ENCODE assay signal across 27 cellular contexts in genomic region chr7:150918378-150918777, GRCh38. TPM values are rescaled to one million over a fixed set of nuclear protein-coding genes. Genes with fewer than 3 reads are reported as not detected.
"Had no signal": no experiment of that assay in that cellular context is flagged by ENCODE, and none has a peak within 500 bp of the region (broad histone marks: within the 10 kb centered on the region; RNA-seq: fewer than 3 reads in every experiment).

No MANE protein-coding gene starts in this region.

- H3K27ac ChIP-seq: brain microvascular endothelial cell had no signal

- ATAC-seq: activated T-cell treated with anti-CD3 and anti-CD28 coated beads, Interleukin-2, amount 50 U/mL, for 72 hours; esophagus mucosa; T-helper 17 cell had no signal

- H3K9me3 Mint-ChIP-seq: activated CD4-positive, alpha-beta memory T cell treated with anti-CD3 and anti-CD28 coated beads, Interleukin-2, amount 10 ng/mL, durations not matched to agents 7 days and 5 days; activated CD4-positive, alpha-beta T cell treated with anti-CD3 and anti-CD28 coated beads, Interleukin-2, amount 10 ng/mL, durations not matched to agents 7 days and 5 days; activated T-cell treated with anti-CD3 and anti-CD28 coated beads, Interleukin-2, amount 50 U/mL, for 24 hours; activated T-cell treated with anti-CD3 and anti-CD28 coated beads, Interleukin-2, amount 50 U/mL, for 72 hours; central memory CD8-positive, alpha-beta T cell; endodermal cell had no signal

- H3K27ac Mint-ChIP-seq: activated CD4-positive, alpha-beta memory T cell treated with anti-CD3 and anti-CD28 coated beads, Interleukin-2, amount 10 ng/mL, durations not matched to agents 7 days and 5 days; activated CD4-positive, alpha-beta T cell treated with anti-CD3 and anti-CD28 coated beads, Interleukin-2, amount 10 ng/mL, durations not matched to agents 7 days and 5 days; activated naive CD8-positive, alpha-beta T cell; activated T-cell treated with anti-CD3 and anti-CD28 coated beads, Interleukin-2, amount 50 U/mL, for 24 hours; activated T-cell treated with anti-CD3 and anti-CD28 coated beads, Interleukin-2, amount 50 U/mL, for 72 hours; endodermal cell had no signal

- H3K4me3 Mint-ChIP-seq: activated CD4-positive, alpha-beta memory T cell treated with anti-CD3 and anti-CD28 coated beads, Interleukin-2, amount 10 ng/mL, durations not matched to agents 7 days and 5 days; activated CD4-positive, alpha-beta T cell treated with anti-CD3 and anti-CD28 coated beads, Interleukin-2, amount 10 ng/mL, durations not matched to agents 7 days and 5 days; activated naive CD8-positive, alpha-beta T cell; activated T-cell treated with anti-CD3 and anti-CD28 coated beads, Interleukin-2, amount 50 U/mL, for 24 hours; activated T-cell treated with anti-CD3 and anti-CD28 coated beads, Interleukin-2, amount 50 U/mL, for 72 hours; central memory CD8-positive, alpha-beta T cell; endodermal cell; T-helper 17 cell had no signal

- DNase-seq: activated CD4-positive, alpha-beta memory T cell treated with anti-CD3 and anti-CD28 coated beads, Interleukin-2, amount 10 ng/mL, durations not matched to agents 7 days and 5 days; activated CD4-positive, alpha-beta T cell treated with anti-CD3 and anti-CD28 coated beads for 1 hour; activated CD4-positive, alpha-beta T cell treated with anti-CD3 and anti-CD28 coated beads for 4 hours; activated CD4-positive, alpha-beta T cell treated with anti-CD3 and anti-CD28 coated beads, Interleukin-2, amount 10 ng/mL, durations not matched to agents 7 days and 5 days; activated CD4-positive, alpha-beta T cell treated with anti-CD3 and anti-CD28 coated beads, Interleukin-2, amount 50 U/mL, for 4 hours; activated CD4-positive, CD25-positive, alpha-beta regulatory T cell; activated CD8-positive, alpha-beta memory T cell treated with anti-CD3 and anti-CD28 coated beads, Interleukin-2, amount 50 U/mL, for 48 hours; activated effector memory CD4-positive, alpha-beta T cell treated with Interleukin-2 at 50 U/mL for 16 hours; activated gamma-delta T cell treated with Interleukin-2 at 50 U/mL for 16 hours; activated naive CD4-positive, alpha-beta T cell treated with anti-CD3 and anti-CD28 coated beads, Interleukin-2, amount 50 U/mL, for 16 hours; activated naive CD4-positive, alpha-beta T cell treated with Interleukin-2 at 50 U/mL for 16 hours; activated T-cell treated with anti-CD3 and anti-CD28 coated beads for 4 hours; activated T-cell treated with anti-CD3 and anti-CD28 coated beads, Interleukin-2, amount 50 U/mL, for 24 hours; activated T-cell treated with anti-CD3 and anti-CD28 coated beads, Interleukin-2, amount 50 U/mL, for 72 hours; amniotic stem cell; anterior cingulate cortex; brain microvascular endothelial cell; cortex of kidney; dermis blood vessel endothelial cell; effector CD8-positive, alpha-beta T cell; endodermal cell; foreskin fibroblast; T-helper 1 cell; T-helper 17 cell had no signal

- H3K36me3 Mint-ChIP-seq: activated naive CD8-positive, alpha-beta T cell had no signal

- H3K4me1 Mint-ChIP-seq: activated CD4-positive, alpha-beta memory T cell treated with anti-CD3 and anti-CD28 coated beads, Interleukin-2, amount 10 ng/mL, durations not matched to agents 7 days and 5 days; central memory CD8-positive, alpha-beta T cell; endodermal cell had no signal

- H3K36me3 ChIP-seq: brain microvascular endothelial cell had no signal

RNA-seq across cellular contexts. Expression of gene KCNH2, which starts 59.7 kb away (rescaled TPM):
- total RNA-seq: dermis blood vessel endothelial cell had no signal
